In genomic region chr14:102201369-102201748, GRCh38 we compare ENCODE assay signal across 1 cellular context.
A peak's percentile ranks its signal among the peaks of the same experiment; 100 is the strongest.
TF ChIP-seq lines count a peak whose summit lies in the region.

No MANE protein-coding gene starts in this region.

TF ChIP-seq in GM12878, 131 proteins besides CTCF, POLR2A, EP300 and RAD21 (continued from another document):
- no peak for TF ChIP-seq TCF3 (IDR thresholded peaks at IDR 0.05; ENCODE audit: borderline replicate concordance, insufficient read depth, low read depth, low read length)
- TF ChIP-seq NBN (IDR thresholded peaks at IDR 0.05) = no peak
- TF ChIP-seq KAT2A (conservative IDR thresholded peaks at IDR 0.05; ENCODE audit: control insufficient read depth, low read depth, low read length) = no peak
- no peak for TF ChIP-seq USF1 (IDR thresholded peaks at IDR 0.05; ENCODE audit: borderline replicate concordance, extremely low read length, insufficient read depth, low read depth, low read length)
- TF ChIP-seq BHLHE40 (IDR thresholded peaks at IDR 0.05; ENCODE audit: borderline replicate concordance in 1 of 2, low read depth in 2 of 2, low read length in 1 of 2) = peak in 1 of 2 experiments; percentile 22; a peak in 1 of 4 replicates
